ENCODE assay signal across 1 cellular context in the genomic region with DNA sequence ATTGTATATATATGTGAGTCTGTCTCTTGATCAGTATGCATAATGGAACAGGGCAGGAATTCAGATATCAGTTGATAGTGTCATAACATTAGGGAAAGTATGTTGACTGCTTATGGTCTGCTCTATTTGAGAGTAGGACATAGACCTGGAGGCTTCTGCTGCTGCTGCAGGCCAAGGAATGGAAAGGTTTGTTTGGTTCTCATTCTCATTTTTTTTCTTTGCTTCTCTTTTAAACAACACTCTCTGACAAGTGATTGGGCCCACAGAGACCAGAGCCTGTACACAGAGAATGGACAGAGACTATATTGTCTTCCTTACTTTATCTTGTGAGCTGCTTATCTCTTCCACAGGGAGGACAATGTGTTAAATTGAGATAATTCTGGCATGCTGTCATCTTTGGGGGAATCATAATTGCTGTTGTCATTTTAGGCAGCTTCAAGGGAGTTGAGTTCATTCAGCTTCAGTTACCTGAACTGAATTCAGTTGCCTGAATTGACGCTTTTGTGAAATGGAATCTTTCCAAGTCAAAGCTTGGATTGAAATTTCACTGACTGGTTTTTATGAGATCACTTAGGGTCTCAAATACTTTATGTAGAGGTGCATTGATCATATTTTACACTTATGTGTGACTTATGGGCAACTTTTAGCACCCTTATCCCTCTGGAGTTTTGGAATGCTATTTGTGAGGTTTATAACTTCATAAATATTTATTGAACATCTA.
A peak's percentile ranks its signal among the peaks of the same experiment; 100 is the strongest.
TF ChIP-seq lines count a peak whose summit lies in the region.

No MANE protein-coding gene starts in this region.

TF ChIP-seq in K562, 482 proteins besides CTCF, POLR2A, EP300 and RAD21 (continued from another document and continues in another):
- TF ChIP-seq SIX5 (IDR thresholded peaks at IDR 0.05; ENCODE audit: borderline replicate concordance in 1 of 2, insufficient read depth in 1 of 2, low read depth in 1 of 2, low read length in 2 of 2) (no peak), JUNB (CRISPR knock-in tag; conservative IDR thresholded peaks at IDR 0.05) (no peak; the same call in 1 of the 2 replicates), RBM25 (IDR thresholded peaks at IDR 0.05; ENCODE audit: low read depth, low read length, severe bottlenecking) (no peak), ZNF75A (CRISPR knock-in tag; IDR thresholded peaks at IDR 0.05) (0 out of 2 replicates have a peak, but pooled peaks have one; percentile 50), MECOM (CRISPR knock-in tag; IDR thresholded peaks at IDR 0.05) (peak; percentile 96), ZKSCAN3 (CRISPR knock-in tag; IDR thresholded peaks at IDR 0.05) (no peak), SRSF3 (IDR thresholded peaks at IDR 0.05; ENCODE audit: insufficient read depth, low read length) (no peak), CREM (IDR thresholded peaks at IDR 0.05; ENCODE audit: low read depth) (peak; percentile 87), SLC30A9 (CRISPR knock-in tag; IDR thresholded peaks at IDR 0.05) (no peak), ELF2 (CRISPR knock-in tag; IDR thresholded peaks at IDR 0.05) (0 out of 2 replicates have a peak, but pooled peaks have one; percentile 13), ZKSCAN8 (CRISPR knock-in tag; IDR thresholded peaks at IDR 0.05) (peak; percentile 56; the same call in 1 of the 2 replicates), NONO (IDR thresholded peaks at IDR 0.05; ENCODE audit: low read depth in 2 of 2, low read length in 1 of 2) (peak in 1 of 2 experiments; percentile 71; a peak in 1 of 4 replicates), HEY1 (CRISPR knock-in tag; IDR thresholded peaks at IDR 0.05; ENCODE audit: borderline replicate concordance) (peak; percentile 93), CREB1 (IDR thresholded peaks at IDR 0.05) (peak; percentile 47; the same call in 1 of the 2 replicates), CREB1 (CRISPR knock-in tag; IDR thresholded peaks at IDR 0.05) (no peak), ZNF408 (CRISPR knock-in tag; IDR thresholded peaks at IDR 0.05; ENCODE audit: low read depth) (no peak), MED1 (CRISPR knock-in tag; IDR thresholded peaks at IDR 0.05; ENCODE audit: borderline replicate concordance) (no peak), MYNN (IDR thresholded peaks at IDR 0.05) (peak; percentile 80; the same call in 1 of the 2 replicates), MYNN (CRISPR knock-in tag; IDR thresholded peaks at IDR 0.05) (no peak), YBX1 (IDR thresholded peaks at IDR 0.05) (no peak), HNRNPL (IDR thresholded peaks at IDR 0.05; ENCODE audit: low read depth, low read length) (no peak), ZNF3 (CRISPR knock-in tag; IDR thresholded peaks at IDR 0.05) (no peak), POLR2AphosphoS2 (IDR thresholded peaks at IDR 0.05; ENCODE audit: low read length) (no peak; the same call in 1 of the 2 replicates), BDP1 (IDR thresholded peaks at IDR 0.05; ENCODE audit: insufficient read depth, insufficient read length) (no peak), PML (IDR thresholded peaks at IDR 0.05; ENCODE audit: low read length) (peak; percentile 97)
- TF ChIP-seq, protein P1, sequence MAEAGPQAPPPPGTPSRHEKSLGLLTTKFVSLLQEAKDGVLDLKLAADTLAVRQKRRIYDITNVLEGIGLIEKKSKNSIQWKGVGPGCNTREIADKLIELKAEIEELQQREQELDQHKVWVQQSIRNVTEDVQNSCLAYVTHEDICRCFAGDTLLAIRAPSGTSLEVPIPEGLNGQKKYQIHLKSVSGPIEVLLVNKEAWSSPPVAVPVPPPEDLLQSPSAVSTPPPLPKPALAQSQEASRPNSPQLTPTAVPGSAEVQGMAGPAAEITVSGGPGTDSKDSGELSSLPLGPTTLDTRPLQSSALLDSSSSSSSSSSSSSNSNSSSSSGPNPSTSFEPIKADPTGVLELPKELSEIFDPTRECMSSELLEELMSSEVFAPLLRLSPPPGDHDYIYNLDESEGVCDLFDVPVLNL (CRISPR knock-in tag; IDR thresholded peaks at IDR 0.05; ENCODE audit: low read depth), result no peak
- TF ChIP-seq, protein P2, sequence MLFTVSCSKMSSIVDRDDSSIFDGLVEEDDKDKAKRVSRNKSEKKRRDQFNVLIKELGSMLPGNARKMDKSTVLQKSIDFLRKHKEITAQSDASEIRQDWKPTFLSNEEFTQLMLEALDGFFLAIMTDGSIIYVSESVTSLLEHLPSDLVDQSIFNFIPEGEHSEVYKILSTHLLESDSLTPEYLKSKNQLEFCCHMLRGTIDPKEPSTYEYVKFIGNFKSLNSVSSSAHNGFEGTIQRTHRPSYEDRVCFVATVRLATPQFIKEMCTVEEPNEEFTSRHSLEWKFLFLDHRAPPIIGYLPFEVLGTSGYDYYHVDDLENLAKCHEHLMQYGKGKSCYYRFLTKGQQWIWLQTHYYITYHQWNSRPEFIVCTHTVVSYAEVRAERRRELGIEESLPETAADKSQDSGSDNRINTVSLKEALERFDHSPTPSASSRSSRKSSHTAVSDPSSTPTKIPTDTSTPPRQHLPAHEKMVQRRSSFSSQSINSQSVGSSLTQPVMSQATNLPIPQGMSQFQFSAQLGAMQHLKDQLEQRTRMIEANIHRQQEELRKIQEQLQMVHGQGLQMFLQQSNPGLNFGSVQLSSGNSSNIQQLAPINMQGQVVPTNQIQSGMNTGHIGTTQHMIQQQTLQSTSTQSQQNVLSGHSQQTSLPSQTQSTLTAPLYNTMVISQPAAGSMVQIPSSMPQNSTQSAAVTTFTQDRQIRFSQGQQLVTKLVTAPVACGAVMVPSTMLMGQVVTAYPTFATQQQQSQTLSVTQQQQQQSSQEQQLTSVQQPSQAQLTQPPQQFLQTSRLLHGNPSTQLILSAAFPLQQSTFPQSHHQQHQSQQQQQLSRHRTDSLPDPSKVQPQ (CRISPR knock-in tag; IDR thresholded peaks at IDR 0.05; ENCODE audit: borderline replicate concordance), result no peak
- TF ChIP-seq, protein P3, sequence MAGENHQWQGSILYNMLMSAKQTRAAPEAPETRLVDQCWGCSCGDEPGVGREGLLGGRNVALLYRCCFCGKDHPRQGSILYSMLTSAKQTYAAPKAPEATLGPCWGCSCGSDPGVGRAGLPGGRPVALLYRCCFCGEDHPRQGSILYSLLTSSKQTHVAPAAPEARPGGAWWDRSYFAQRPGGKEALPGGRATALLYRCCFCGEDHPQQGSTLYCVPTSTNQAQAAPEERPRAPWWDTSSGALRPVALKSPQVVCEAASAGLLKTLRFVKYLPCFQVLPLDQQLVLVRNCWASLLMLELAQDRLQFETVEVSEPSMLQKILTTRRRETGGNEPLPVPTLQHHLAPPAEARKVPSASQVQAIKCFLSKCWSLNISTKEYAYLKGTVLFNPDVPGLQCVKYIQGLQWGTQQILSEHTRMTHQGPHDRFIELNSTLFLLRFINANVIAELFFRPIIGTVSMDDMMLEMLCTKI (IDR thresholded peaks at IDR 0.05; ENCODE audit: partially characterized antibody), result no peak
- TF ChIP-seq, protein P4, sequence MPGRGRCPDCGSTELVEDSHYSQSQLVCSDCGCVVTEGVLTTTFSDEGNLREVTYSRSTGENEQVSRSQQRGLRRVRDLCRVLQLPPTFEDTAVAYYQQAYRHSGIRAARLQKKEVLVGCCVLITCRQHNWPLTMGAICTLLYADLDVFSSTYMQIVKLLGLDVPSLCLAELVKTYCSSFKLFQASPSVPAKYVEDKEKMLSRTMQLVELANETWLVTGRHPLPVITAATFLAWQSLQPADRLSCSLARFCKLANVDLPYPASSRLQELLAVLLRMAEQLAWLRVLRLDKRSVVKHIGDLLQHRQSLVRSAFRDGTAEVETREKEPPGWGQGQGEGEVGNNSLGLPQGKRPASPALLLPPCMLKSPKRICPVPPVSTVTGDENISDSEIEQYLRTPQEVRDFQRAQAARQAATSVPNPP (IDR thresholded peaks at IDR 0.05; ENCODE audit: borderline replicate concordance, insufficient read depth, insufficient read length), result no peak
- TF ChIP-seq, protein P5, sequence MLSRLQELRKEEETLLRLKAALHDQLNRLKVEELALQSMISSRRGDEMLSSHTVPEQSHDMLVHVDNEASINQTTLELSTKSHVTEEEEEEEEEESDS (CRISPR knock-in tag; IDR thresholded peaks at IDR 0.05), result no peak
- TF ChIP-seq, protein P6, sequence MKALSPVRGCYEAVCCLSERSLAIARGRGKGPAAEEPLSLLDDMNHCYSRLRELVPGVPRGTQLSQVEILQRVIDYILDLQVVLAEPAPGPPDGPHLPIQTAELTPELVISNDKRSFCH (CRISPR knock-in tag; IDR thresholded peaks at IDR 0.05), result no peak
- TF ChIP-seq, protein P6 (tag; IDR thresholded peaks at IDR 0.05), result no peak
- TF ChIP-seq, protein P7, sequence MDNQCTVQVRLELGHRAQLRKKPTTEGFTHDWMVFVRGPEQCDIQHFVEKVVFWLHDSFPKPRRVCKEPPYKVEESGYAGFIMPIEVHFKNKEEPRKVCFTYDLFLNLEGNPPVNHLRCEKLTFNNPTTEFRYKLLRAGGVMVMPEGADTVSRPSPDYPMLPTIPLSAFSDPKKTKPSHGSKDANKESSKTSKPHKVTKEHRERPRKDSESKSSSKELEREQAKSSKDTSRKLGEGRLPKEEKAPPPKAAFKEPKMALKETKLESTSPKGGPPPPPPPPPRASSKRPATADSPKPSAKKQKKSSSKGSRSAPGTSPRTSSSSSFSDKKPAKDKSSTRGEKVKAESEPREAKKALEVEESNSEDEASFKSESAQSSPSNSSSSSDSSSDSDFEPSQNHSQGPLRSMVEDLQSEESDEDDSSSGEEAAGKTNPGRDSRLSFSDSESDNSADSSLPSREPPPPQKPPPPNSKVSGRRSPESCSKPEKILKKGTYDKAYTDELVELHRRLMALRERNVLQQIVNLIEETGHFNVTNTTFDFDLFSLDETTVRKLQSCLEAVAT (IDR thresholded peaks at IDR 0.05), result peak in 1 of 2 experiments; percentile 48; a peak in 1 of 4 replicates
- TF ChIP-seq, protein P8, sequence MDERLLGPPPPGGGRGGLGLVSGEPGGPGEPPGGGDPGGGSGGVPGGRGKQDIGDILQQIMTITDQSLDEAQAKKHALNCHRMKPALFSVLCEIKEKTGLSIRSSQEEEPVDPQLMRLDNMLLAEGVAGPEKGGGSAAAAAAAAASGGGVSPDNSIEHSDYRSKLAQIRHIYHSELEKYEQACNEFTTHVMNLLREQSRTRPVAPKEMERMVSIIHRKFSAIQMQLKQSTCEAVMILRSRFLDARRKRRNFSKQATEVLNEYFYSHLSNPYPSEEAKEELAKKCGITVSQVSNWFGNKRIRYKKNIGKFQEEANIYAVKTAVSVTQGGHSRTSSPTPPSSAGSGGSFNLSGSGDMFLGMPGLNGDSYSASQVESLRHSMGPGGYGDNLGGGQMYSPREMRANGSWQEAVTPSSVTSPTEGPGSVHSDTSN (CRISPR knock-in tag; IDR thresholded peaks at IDR 0.05; ENCODE audit: low read depth), result no peak
- TF ChIP-seq, protein P8 (tag; conservative IDR thresholded peaks at IDR 0.05; ENCODE audit: low read depth), result peak; percentile 90
- TF ChIP-seq, protein P9, sequence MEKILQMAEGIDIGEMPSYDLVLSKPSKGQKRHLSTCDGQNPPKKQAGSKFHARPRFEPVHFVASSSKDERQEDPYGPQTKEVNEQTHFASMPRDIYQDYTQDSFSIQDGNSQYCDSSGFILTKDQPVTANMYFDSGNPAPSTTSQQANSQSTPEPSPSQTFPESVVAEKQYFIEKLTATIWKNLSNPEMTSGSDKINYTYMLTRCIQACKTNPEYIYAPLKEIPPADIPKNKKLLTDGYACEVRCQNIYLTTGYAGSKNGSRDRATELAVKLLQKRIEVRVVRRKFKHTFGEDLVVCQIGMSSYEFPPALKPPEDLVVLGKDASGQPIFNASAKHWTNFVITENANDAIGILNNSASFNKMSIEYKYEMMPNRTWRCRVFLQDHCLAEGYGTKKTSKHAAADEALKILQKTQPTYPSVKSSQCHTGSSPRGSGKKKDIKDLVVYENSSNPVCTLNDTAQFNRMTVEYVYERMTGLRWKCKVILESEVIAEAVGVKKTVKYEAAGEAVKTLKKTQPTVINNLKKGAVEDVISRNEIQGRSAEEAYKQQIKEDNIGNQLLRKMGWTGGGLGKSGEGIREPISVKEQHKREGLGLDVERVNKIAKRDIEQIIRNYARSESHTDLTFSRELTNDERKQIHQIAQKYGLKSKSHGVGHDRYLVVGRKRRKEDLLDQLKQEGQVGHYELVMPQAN (IDR thresholded peaks at IDR 0.05; ENCODE audit: borderline replicate concordance), result 0 out of 2 replicates have a peak, but pooled peaks have one; percentile 48
- TF ChIP-seq, protein P10, sequence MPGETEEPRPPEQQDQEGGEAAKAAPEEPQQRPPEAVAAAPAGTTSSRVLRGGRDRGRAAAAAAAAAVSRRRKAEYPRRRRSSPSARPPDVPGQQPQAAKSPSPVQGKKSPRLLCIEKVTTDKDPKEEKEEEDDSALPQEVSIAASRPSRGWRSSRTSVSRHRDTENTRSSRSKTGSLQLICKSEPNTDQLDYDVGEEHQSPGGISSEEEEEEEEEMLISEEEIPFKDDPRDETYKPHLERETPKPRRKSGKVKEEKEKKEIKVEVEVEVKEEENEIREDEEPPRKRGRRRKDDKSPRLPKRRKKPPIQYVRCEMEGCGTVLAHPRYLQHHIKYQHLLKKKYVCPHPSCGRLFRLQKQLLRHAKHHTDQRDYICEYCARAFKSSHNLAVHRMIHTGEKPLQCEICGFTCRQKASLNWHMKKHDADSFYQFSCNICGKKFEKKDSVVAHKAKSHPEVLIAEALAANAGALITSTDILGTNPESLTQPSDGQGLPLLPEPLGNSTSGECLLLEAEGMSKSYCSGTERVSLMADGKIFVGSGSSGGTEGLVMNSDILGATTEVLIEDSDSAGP (CRISPR knock-in tag; IDR thresholded peaks at IDR 0.05), result no peak
- TF ChIP-seq, protein P11, sequence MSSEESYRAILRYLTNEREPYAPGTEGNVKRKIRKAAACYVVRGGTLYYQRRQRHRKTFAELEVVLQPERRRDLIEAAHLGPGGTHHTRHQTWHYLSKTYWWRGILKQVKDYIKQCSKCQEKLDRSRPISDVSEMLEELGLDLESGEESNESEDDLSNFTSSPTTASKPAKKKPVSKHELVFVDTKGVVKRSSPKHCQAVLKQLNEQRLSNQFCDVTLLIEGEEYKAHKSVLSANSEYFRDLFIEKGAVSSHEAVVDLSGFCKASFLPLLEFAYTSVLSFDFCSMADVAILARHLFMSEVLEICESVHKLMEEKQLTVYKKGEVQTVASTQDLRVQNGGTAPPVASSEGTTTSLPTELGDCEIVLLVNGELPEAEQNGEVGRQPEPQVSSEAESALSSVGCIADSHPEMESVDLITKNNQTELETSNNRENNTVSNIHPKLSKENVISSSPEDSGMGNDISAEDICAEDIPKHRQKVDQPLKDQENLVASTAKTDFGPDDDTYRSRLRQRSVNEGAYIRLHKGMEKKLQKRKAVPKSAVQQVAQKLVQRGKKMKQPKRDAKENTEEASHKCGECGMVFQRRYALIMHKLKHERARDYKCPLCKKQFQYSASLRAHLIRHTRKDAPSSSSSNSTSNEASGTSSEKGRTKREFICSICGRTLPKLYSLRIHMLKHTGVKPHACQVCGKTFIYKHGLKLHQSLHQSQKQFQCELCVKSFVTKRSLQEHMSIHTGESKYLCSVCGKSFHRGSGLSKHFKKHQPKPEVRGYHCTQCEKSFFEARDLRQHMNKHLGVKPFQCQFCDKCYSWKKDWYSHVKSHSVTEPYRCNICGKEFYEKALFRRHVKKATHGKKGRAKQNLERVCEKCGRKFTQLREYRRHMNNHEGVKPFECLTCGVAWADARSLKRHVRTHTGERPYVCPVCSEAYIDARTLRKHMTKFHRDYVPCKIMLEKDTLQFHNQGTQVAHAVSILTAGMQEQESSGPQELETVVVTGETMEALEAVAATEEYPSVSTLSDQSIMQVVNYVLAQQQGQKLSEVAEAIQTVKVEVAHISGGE (CRISPR knock-in tag; IDR thresholded peaks at IDR 0.05), result peak in 1 of 3 experiments; percentile 75; a peak in 1 of 6 replicates
